ENCODE assay signal across 1 cellular context in the genomic region with DNA sequence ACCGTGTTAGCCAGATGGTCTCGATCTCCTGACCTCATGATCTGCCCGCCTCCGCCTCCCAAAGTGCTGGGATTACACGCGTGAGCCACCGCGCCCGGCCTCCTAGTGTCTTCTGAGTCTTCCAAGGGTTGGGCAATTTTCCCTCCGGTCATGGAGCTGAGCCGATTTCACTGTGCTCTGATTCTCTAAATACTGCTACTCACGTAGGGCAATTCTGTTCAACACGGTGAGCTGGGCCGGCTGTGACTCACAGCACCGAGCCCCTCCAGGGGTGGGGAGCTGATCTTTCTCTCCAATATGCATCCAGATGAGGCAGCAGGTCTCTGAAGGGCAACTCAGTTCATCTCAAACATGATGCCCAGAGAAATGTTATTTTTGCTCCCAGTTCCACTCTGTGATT.
TF ChIP-seq lines count a peak whose summit lies in the region.

No MANE protein-coding gene starts in this region.

TF ChIP-seq in HepG2, 621 proteins besides CTCF, POLR2A, EP300 and RAD21:
- TF ChIP-seq THAP8 (CRISPR knock-in tag; IDR thresholded peaks at IDR 0.05; ENCODE audit: borderline replicate concordance) (no peak), PRMT3 (CRISPR knock-in tag; IDR thresholded peaks at IDR 0.05; ENCODE audit: borderline replicate concordance, low read depth) (no peak), FOXM1 (CRISPR knock-in tag; IDR thresholded peaks at IDR 0.05) (no peak), MAF1 (CRISPR knock-in tag; IDR thresholded peaks at IDR 0.05; ENCODE audit: borderline replicate concordance) (no peak), NR2F1 (CRISPR knock-in tag; IDR thresholded peaks at IDR 0.05) (no peak), HNF4A (CRISPR knock-in tag; IDR thresholded peaks at IDR 0.05) (no peak), ZFP41 (CRISPR knock-in tag; IDR thresholded peaks at IDR 0.05; ENCODE audit: borderline replicate concordance) (no peak), ZNF234 (CRISPR knock-in tag; conservative IDR thresholded peaks at IDR 0.05) (no peak), U2AF2 (IDR thresholded peaks at IDR 0.05; ENCODE audit: low read depth, low read length) (no peak), ZNF510 (CRISPR knock-in tag; IDR thresholded peaks at IDR 0.05; ENCODE audit: low read depth) (no peak), CENPT (CRISPR knock-in tag; IDR thresholded peaks at IDR 0.05; ENCODE audit: low read depth) (no peak), ZNF850 (CRISPR knock-in tag; conservative IDR thresholded peaks at IDR 0.05) (no peak)
- TF ChIP-seq, protein P1, sequence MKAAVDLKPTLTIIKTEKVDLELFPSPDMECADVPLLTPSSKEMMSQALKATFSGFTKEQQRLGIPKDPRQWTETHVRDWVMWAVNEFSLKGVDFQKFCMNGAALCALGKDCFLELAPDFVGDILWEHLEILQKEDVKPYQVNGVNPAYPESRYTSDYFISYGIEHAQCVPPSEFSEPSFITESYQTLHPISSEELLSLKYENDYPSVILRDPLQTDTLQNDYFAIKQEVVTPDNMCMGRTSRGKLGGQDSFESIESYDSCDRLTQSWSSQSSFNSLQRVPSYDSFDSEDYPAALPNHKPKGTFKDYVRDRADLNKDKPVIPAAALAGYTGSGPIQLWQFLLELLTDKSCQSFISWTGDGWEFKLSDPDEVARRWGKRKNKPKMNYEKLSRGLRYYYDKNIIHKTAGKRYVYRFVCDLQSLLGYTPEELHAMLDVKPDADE (CRISPR knock-in tag; IDR thresholded peaks at IDR 0.05), result no peak
- TF ChIP-seq, protein P2, sequence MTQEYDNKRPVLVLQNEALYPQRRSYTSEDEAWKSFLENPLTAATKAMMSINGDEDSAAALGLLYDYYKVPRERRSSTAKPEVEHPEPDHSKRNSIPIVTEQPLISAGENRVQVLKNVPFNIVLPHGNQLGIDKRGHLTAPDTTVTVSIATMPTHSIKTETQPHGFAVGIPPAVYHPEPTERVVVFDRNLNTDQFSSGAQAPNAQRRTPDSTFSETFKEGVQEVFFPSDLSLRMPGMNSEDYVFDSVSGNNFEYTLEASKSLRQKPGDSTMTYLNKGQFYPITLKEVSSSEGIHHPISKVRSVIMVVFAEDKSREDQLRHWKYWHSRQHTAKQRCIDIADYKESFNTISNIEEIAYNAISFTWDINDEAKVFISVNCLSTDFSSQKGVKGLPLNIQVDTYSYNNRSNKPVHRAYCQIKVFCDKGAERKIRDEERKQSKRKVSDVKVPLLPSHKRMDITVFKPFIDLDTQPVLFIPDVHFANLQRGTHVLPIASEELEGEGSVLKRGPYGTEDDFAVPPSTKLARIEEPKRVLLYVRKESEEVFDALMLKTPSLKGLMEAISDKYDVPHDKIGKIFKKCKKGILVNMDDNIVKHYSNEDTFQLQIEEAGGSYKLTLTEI (CRISPR knock-in tag; conservative IDR thresholded peaks at IDR 0.05), result no peak
- TF ChIP-seq, protein P3, sequence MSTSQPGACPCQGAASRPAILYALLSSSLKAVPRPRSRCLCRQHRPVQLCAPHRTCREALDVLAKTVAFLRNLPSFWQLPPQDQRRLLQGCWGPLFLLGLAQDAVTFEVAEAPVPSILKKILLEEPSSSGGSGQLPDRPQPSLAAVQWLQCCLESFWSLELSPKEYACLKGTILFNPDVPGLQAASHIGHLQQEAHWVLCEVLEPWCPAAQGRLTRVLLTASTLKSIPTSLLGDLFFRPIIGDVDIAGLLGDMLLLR (CRISPR knock-in tag; IDR thresholded peaks at IDR 0.05), result no peak
- TF ChIP-seq, protein P4, sequence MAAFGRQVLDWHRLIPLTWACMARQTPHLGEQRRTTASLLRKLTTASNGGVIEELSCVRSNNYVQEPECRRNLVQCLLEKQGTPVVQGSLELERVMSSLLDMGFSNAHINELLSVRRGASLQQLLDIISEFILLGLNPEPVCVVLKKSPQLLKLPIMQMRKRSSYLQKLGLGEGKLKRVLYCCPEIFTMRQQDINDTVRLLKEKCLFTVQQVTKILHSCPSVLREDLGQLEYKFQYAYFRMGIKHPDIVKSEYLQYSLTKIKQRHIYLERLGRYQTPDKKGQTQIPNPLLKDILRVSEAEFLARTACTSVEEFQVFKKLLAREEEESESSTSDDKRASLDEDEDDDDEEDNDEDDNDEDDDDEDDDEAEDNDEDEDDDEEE (CRISPR knock-in tag; IDR thresholded peaks at IDR 0.05), result no peak
